28 cellular contexts compared by ENCODE assay signal in the genomic region with DNA sequence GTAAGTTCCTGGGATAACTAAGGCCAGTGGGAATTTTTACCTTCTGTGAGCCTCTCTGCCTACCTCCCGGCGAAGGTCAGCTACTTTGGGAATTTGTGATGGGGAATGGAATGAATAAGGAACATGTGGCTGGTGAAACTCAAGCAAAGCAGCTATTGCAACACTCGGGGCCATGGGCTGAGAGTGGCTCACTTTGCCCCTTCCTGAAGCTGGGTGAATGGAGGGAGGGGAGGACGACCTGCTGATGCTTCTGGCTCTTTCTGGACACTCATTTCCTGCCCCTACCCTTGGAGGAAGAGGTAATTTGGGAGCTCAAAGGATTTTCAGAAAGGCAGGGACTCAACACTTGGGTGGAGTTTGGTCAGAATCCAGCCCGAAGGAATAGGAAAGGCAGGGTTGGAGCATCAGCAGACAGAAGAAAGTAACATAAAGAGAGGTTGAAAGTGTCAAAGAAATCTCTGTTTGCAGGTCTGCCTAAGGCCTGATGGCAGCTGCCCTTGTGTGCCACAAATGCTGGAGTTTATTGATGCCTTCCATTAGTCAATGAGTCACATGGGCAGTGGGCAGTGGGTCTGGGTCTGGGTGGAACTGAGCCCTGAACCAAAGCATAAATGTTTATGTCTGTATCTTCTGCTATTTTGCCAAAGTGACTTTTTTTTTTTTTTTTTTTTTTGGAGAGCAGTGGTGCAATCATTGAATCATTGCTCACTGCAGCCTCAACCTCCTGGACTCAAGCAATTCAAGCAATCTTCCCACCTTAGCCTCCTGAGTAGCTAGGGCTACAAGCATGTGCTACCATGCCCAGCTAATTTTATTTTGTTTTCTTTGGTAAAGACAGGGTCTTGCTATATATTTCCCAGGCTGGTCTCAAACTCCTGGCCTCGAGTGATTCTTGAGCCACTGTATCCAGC. TPM values are rescaled to one million over a fixed set of nuclear protein-coding genes. Genes with fewer than 3 reads are reported as not detected.
DNase-seq lines count a peak whose midpoint lies in the region; ATAC-seq, FAIRE-seq and TF ChIP-seq lines count a peak whose summit lies in the region.
"Had no signal": no experiment of that assay in that cellular context is flagged by ENCODE, and none has a peak within 500 bp of the region (broad histone marks: within the 10 kb centered on the region; RNA-seq: fewer than 3 reads in every experiment).

No MANE protein-coding gene starts in this region.

- H3K9ac ChIP-seq in GM12878 (ENCODE audit: control insufficient read depth, insufficient read depth, low read length) = no peak overlapping the region

- RAD21 ChIA-PET in GM12878 (lab: Charles Lee; ENCODE audit: unreplicated experiment) = interaction anchor here (1.0 kb wide), 1 partner anchor 34 kb away, joined by 4 read pairs; no protein-coding TSS in a partner anchor

- no peak for ATAC-seq in GM12878
- ATAC-seq in lung (ENCODE audit: insufficient read depth, low FRiP score) = no peak
- no peak for ATAC-seq in HG02798 (IDR thresholded peaks at IDR 0.05; ENCODE audit: poor library complexity, unreplicated experiment)
- ATAC-seq: effector memory CD8-positive, alpha-beta T cell; foreskin keratinocyte; natural killer cell had no signal

- H3K4me1 ChIP-seq in GM12878 (ENCODE audit: control insufficient read depth, insufficient read depth, low read length) = peaks cover under 1% of the 10 kb centered on the region; the same call in 1 of the 2 replicates
- peaks cover 0 to 2% of the 10 kb centered on the region in 2 donors for H3K4me1 ChIP-seq in lung (ENCODE audit: control insufficient read depth in 2 of 2, insufficient read depth in 2 of 2, low read length in 2 of 2)
- no peaks in the 10 kb centered on the region for H3K4me1 ChIP-seq in esophagus squamous epithelium
- H3K4me1 ChIP-seq: foreskin keratinocyte, tibial artery had no signal

- TF ChIP-seq POLR2A in GM12878 (IDR thresholded peaks at IDR 0.05; ENCODE audit: low read depth, low read length) (0 out of 2 replicates have a peak, but pooled peaks have one; percentile 31), esophagus squamous epithelium (IDR thresholded peaks at IDR 0.05) (no peak)

- TF ChIP-seq EP300 in GM12878 (IDR thresholded peaks at IDR 0.05; ENCODE audit: borderline replicate concordance in 1 of 2, control insufficient read depth in 1 of 2, low read depth in 2 of 2, low read length in 2 of 2) = no peak

- H3K4me3 ChIP-seq in GM12878 (no peak overlapping the region), lung (no peak overlapping the region), esophagus squamous epithelium (no peak overlapping the region)
- H3K4me3 ChIP-seq: tibial artery had no signal

- no TSS peak for BruUV-seq in GM12878 (replicated peaks; lab: Mats Ljungman, UMichigan)

- intact Hi-C loops in GM12878 (cut with micrococcal nuclease; ENCODE audit: unreplicated experiment) (no loop called here), cardiac septum (cut with DNase I) (no loop called here), esophagus squamous epithelium (cut with DNase I) (no loop called here)

- no peak for FAIRE-seq in GM12878 (lab: Jason Lieb, UNC)
- FAIRE-seq: D721Med had no signal

- 58% methylated on average over 6 of the region's 6 CpGs for WGBS in GM12878 (ENCODE audit: insufficient coverage, insufficient replicate concordance, low lambda C conversion rate, missing lambda C conversion rate)
- 55 to 68% methylated on average over 6 of the region's 6 CpGs for WGBS in lung, 2 donors
- WGBS in esophagus squamous epithelium, 2 donors = 67 to 71% methylated on average over 5 to 6 of the region's 6 CpGs

- no peaks in the 10 kb centered on the region for H3K79me2 ChIP-seq in GM12878 (ENCODE audit: control insufficient read depth, insufficient read depth, low read length)

- in situ Hi-C loops in GM12878 (cut with MboI) = no loop called here

- H3K27me3 ChIP-seq in GM12878 (replicated peaks in 1 of 2; ENCODE audit: control insufficient read depth in 2 of 2, insufficient read depth in 2 of 2, low read length in 1 of 2) (no peaks in the 10 kb centered on the region), lung (ENCODE audit: control insufficient read depth, insufficient read depth) (no peaks in the 10 kb centered on the region), esophagus squamous epithelium (no peaks in the 10 kb centered on the region)
- H3K27me3 ChIP-seq: foreskin keratinocyte had no signal

- H3K4me2 ChIP-seq in GM12878 (ENCODE audit: control insufficient read depth, insufficient read depth) = no peak overlapping the region

- H3K36me3 ChIP-seq in GM12878 (ENCODE audit: control insufficient read depth in 2 of 2, insufficient read depth in 2 of 2, low read length in 1 of 2) (peaks cover 1 to 22% of the 10 kb centered on the region in 2 experiments; a peak in 3 of 4 replicates), lung (ENCODE audit: control insufficient read depth in 2 of 2, insufficient read depth in 2 of 2, low read length in 2 of 2) (no peaks in the 10 kb centered on the region), esophagus squamous epithelium (no peaks in the 10 kb centered on the region)
- H3K36me3 ChIP-seq: tibial artery had no signal

- no peaks in the 10 kb centered on the region for H3K4me1 Mint-ChIP-seq in activated naive CD4-positive, alpha-beta T cell treated with anti-CD3 and anti-CD28 coated beads, Interleukin-2, amount 10 ng/mL, durations not matched to agents 7 days and 5 days
- H3K4me1 Mint-ChIP-seq: memory B cell, natural killer cell had no signal

- H3K36me3 Mint-ChIP-seq in activated naive CD4-positive, alpha-beta T cell treated with anti-CD3 and anti-CD28 coated beads, Interleukin-2, amount 10 ng/mL, durations not matched to agents 7 days and 5 days = no peaks in the 10 kb centered on the region
- H3K36me3 Mint-ChIP-seq: memory B cell, natural killer cell had no signal

- no peak overlapping the region for H3K4me3 Mint-ChIP-seq in activated naive CD4-positive, alpha-beta T cell treated with anti-CD3 and anti-CD28 coated beads, Interleukin-2, amount 10 ng/mL, durations not matched to agents 7 days and 5 days
- H3K4me3 Mint-ChIP-seq: effector memory CD8-positive, alpha-beta T cell; H9; IgD-negative memory B cell; memory B cell; natural killer cell had no signal

- H2AFZ ChIP-seq in GM12878 (ENCODE audit: control insufficient read depth, low read depth, low read length) = no peak overlapping the region

- SMC1A ChIA-PET in GM12878 (lab: Charles Lee; ENCODE audit: uncharacterized antibody, unreplicated experiment) = no interaction called here

- H3K9me3 ChIP-seq in GM12878 (replicated peaks; ENCODE audit: control insufficient read depth, insufficient read depth, low read length) = no peaks in the 10 kb centered on the region; the same call in 2 of the 3 replicates
- H3K9me3 ChIP-seq in lung (ENCODE audit: control insufficient read depth in 2 of 2, insufficient read depth in 1 of 2, low read length in 1 of 2) = no peaks in the 10 kb centered on the region
- H3K9me3 ChIP-seq in esophagus squamous epithelium = no peaks in the 10 kb centered on the region
- H3K9me3 ChIP-seq: tibial artery had no signal

- no peak overlapping the region for H3K27ac ChIP-seq in GM12878 (ENCODE audit: control insufficient read depth, insufficient read depth)
- peak overlapping the region in 1 of 2 donors; percentile 72 for H3K27ac ChIP-seq in lung (ENCODE audit: low read depth in 1 of 2, low read length in 1 of 2)
- no peak overlapping the region for H3K27ac ChIP-seq in esophagus squamous epithelium
- H3K27ac ChIP-seq: foreskin keratinocyte, tibial artery had no signal

- no peaks in the 10 kb centered on the region for H4K20me1 ChIP-seq in GM12878 (ENCODE audit: control insufficient read depth, insufficient read depth)

- POLR2A ChIA-PET in GM12878 (lab: Charles Lee) = interaction anchor here (0.7 kb wide), 1 partner anchor 74 kb away, joined by 11 read pairs; no protein-coding TSS in a partner anchor

- no peak for TF ChIP-seq CTCF in GM12878 (IDR thresholded peaks at IDR 0.05 in 2 of 3, conservative IDR thresholded peaks at IDR 0.05 in 1 of 3; ENCODE audit: control insufficient read depth in 2 of 3, extremely low read depth in 1 of 3, insufficient read depth in 1 of 3, low read depth in 3 of 3, low read length in 3 of 3)
- TF ChIP-seq CTCF in lung (IDR thresholded peaks at IDR 0.05; ENCODE audit: control extremely low read depth, extremely low read depth) = no peak
- no peak for TF ChIP-seq CTCF in esophagus squamous epithelium (IDR thresholded peaks at IDR 0.05)

- H3K9me3 Mint-ChIP-seq in activated naive CD4-positive, alpha-beta T cell treated with anti-CD3 and anti-CD28 coated beads, Interleukin-2, amount 10 ng/mL, durations not matched to agents 7 days and 5 days = no peaks in the 10 kb centered on the region
- H3K9me3 Mint-ChIP-seq: effector memory CD8-positive, alpha-beta T cell; H9; natural killer cell had no signal

- DNase-seq in Daoy (ENCODE audit: low read depth) = peak; percentile 23
- DNase-seq in M059J (ENCODE audit: low read depth) = peak; percentile 47
- no peak for DNase-seq in GM12878 (ENCODE audit: low read depth, low spot score)
- DNase-seq in lung (ENCODE audit: low spot score) = peak; percentile 39
- no peak for DNase-seq in activated naive CD4-positive, alpha-beta T cell treated with anti-CD3 and anti-CD28 coated beads, Interleukin-2, amount 10 ng/mL, durations not matched to agents 7 days and 5 days
- no peak for DNase-seq in cardiac septum (ENCODE audit: low spot score)
- no peak for DNase-seq in esophagus squamous epithelium (lab: John Stamatoyannopoulos, UW)
- DNase-seq: activated CD8-positive, alpha-beta memory T cell treated with anti-CD3 and anti-CD28 coated beads, Interleukin-2, amount 50 U/mL, for 48 hours; activated effector memory CD4-positive, alpha-beta T cell treated with anti-CD3 and anti-CD28 coated beads, Interleukin-2, amount 50 U/mL, for 16 hours; AML-193; amygdala; effector memory CD8-positive, alpha-beta T cell; foreskin keratinocyte; H9; natural killer cell; NCI-H1105; NCI-H2107; NCI-H524 treated with DMSO at 0.1 percent for 48 hours; posterior cingulate gyrus; Right ventricle myocardium superior; stimulated activated CD4-positive, alpha-beta T cell treated with anti-CD3 and anti-CD28 coated beads, Interleukin-2, amount 100 ng/mL, for 24 hours; stimulated activated naive CD4-positive, alpha-beta T cell treated with Interleukin-2 at 50 U/mL for 16 hours; T-helper 1 cell; tibial artery had no signal

- no peaks in the 10 kb centered on the region for H3K27me3 Mint-ChIP-seq in activated naive CD4-positive, alpha-beta T cell treated with anti-CD3 and anti-CD28 coated beads, Interleukin-2, amount 10 ng/mL, durations not matched to agents 7 days and 5 days
- H3K27me3 Mint-ChIP-seq: effector memory CD8-positive, alpha-beta T cell had no signal

- TF ChIP-seq RAD21 in GM12878 (IDR thresholded peaks at IDR 0.05; ENCODE audit: insufficient read depth, low read depth, low read length) = no peak

- no peak overlapping the region for H3K27ac Mint-ChIP-seq in activated naive CD4-positive, alpha-beta T cell treated with anti-CD3 and anti-CD28 coated beads, Interleukin-2, amount 10 ng/mL, durations not matched to agents 7 days and 5 days
- H3K27ac Mint-ChIP-seq: effector memory CD8-positive, alpha-beta T cell; IgD-negative memory B cell; memory B cell; natural killer cell had no signal

- CTCF ChIA-PET in GM12878 (lab: Yijun Ruan, JAX) = interaction anchor here (0.6 to 0.8 kb wide), 5 partner anchors 23 to 666 kb away, joined by 3 read pairs; no protein-coding TSS in a partner anchor
- CTCF ChIA-PET in activated naive CD4-positive, alpha-beta T cell treated with anti-CD3 and anti-CD28 coated beads, Interleukin-2, amount 10 ng/mL, durations not matched to agents 7 days and 5 days (lab: Charles Lee) = no interaction called here

RNA-seq across cellular contexts. Expression of gene LAMP3, which starts 12.4 kb away (rescaled TPM):
- total RNA-seq in Daoy (2014; rRNA removed; shearing (Covaris generic)) = 0.18 and 0.63 TPM in 2 replicates
- 0.37 and 1.1 TPM in 2 replicates for total RNA-seq in M059J (2014; rRNA removed; shearing (Covaris generic))
- total RNA-seq in GM12878 (2013; cell fraction: nucleolus; rRNA removed) = 103 and 118 TPM in 2 replicates
- 17.7 and 20.3 TPM in 2 replicates for total RNA-seq in GM12878 (2014; rRNA removed)
- 21.2 TPM in 2 replicates for total RNA-seq in GM12878 (2014; rRNA removed; fragmentation: Illumina TruSeq; extraction: Trizol)
- 18.3 and 18.9 TPM in 2 replicates for total RNA-seq in GM12878 (2021)
- 28.4 TPM for polyA plus RNA-seq in GM12878 (2011; ENCODE audit: low read depth)
- 49.2 and 63.4 TPM in 2 replicates for polyA plus RNA-seq in GM12878 (2011; rRNA removed)
- polyA plus RNA-seq in GM12878 (2011; cell fraction: cytosol; rRNA removed) = 36.9 and 38.4 TPM in 2 replicates
- polyA plus RNA-seq in GM12878 (2011; cell fraction: nucleus; rRNA removed) = 27.5 and 31.6 TPM in 2 replicates
- polyA plus RNA-seq in GM12878 (2012) = 40.3 and 54.6 TPM in 2 replicates
- polyA plus RNA-seq in GM12878 (2014; fragmentation: Illumina TruSeq; extraction: Trizol) = 32.9 and 35.8 TPM in 2 replicates
- 10 to 100 TPM in 1 of 2 experiments, 1 to 10 TPM in 1; 9.4 to 23.5 TPM for polyA plus RNA-seq in GM12878 (2014; fragmentation: Nextera tagmentation; extraction: Ambion mirVana)
- 13.1 and 16.3 TPM in 2 replicates for polyA plus RNA-seq in GM12878 (2014; rRNA removed)
- polyA plus RNA-seq in GM12878 (2016; fragmentation: Nextera tagmentation; extraction: Ambion mirVana) = 10 to 100 TPM; 24.0 to 24.2 TPM
- polyA minus RNA-seq in GM12878 (2011; rRNA and poly(A)+ RNA removed) = 30.1 and 32.0 TPM in 2 replicates
- 16.3 and 19.1 TPM in 2 replicates for polyA minus RNA-seq in GM12878 (2011; cell fraction: cytosol; rRNA and poly(A)+ RNA removed)
- polyA minus RNA-seq in GM12878 (2011; cell fraction: nucleus; rRNA and poly(A)+ RNA removed) = 6.9 and 11.8 TPM in 2 replicates
- total RNA-seq in lung = 100 to 1,000 TPM; 220 to 243 TPM
- polyA plus RNA-seq in lung = 100 to 1,000 TPM; 162 to 257 TPM
- total RNA-seq in cardiac septum = not detected
- 1 to 10 TPM in 3 of 4 donors, under 1 TPM in 1; 0.95 to 7.7 (median 5.4) TPM for total RNA-seq in esophagus squamous epithelium
- total RNA-seq: Right ventricle myocardium superior had no signal

RNA-seq across cellular contexts. Expression of gene MCCC1, which starts 50.9 kb away (rescaled TPM):
- total RNA-seq in Daoy (2014; rRNA removed; shearing (Covaris generic)) = 27.8 and 32.3 TPM in 2 replicates
- total RNA-seq in M059J (2014; rRNA removed; shearing (Covaris generic)) = 14.1 and 19.7 TPM in 2 replicates
- total RNA-seq in GM12878 (2013; cell fraction: nucleolus; rRNA removed) = 94.9 and 97.3 TPM in 2 replicates
- 43.9 and 47.7 TPM in 2 replicates for total RNA-seq in GM12878 (2014; rRNA removed)
- total RNA-seq in GM12878 (2014; rRNA removed; fragmentation: Illumina TruSeq; extraction: Trizol) = 52.1 and 52.8 TPM in 2 replicates
- total RNA-seq in GM12878 (2021) = 40.0 and 41.9 TPM in 2 replicates
- polyA plus RNA-seq in GM12878 (2011; ENCODE audit: low read depth) = 32.9 TPM
- 62.6 and 68.3 TPM in 2 replicates for polyA plus RNA-seq in GM12878 (2011; rRNA removed)
- 42.3 and 43.2 TPM in 2 replicates for polyA plus RNA-seq in GM12878 (2011; cell fraction: cytosol; rRNA removed)
- 66.7 and 76.5 TPM in 2 replicates for polyA plus RNA-seq in GM12878 (2011; cell fraction: nucleus; rRNA removed)
- polyA plus RNA-seq in GM12878 (2012) = 35.5 and 38.9 TPM in 2 replicates
- polyA plus RNA-seq in GM12878 (2014; fragmentation: Illumina TruSeq; extraction: Trizol) = 46.3 and 52.3 TPM in 2 replicates
- polyA plus RNA-seq in GM12878 (2014; fragmentation: Nextera tagmentation; extraction: Ambion mirVana) = 10 to 100 TPM; 35.0 to 38.7 TPM
- 39.8 and 41.3 TPM in 2 replicates for polyA plus RNA-seq in GM12878 (2014; rRNA removed)
- 10 to 100 TPM; 61.8 to 71.7 TPM for polyA plus RNA-seq in GM12878 (2016; fragmentation: Nextera tagmentation; extraction: Ambion mirVana)
- polyA minus RNA-seq in GM12878 (2011; rRNA and poly(A)+ RNA removed) = 61.5 and 63.8 TPM in 2 replicates
- polyA minus RNA-seq in GM12878 (2011; cell fraction: cytosol; rRNA and poly(A)+ RNA removed) = 22.0 and 33.5 TPM in 2 replicates
- 49.7 and 64.7 TPM in 2 replicates for polyA minus RNA-seq in GM12878 (2011; cell fraction: nucleus; rRNA and poly(A)+ RNA removed)
- total RNA-seq in lung = 10 to 100 TPM; 62.3 to 65.0 TPM
- polyA plus RNA-seq in lung = 100 to 1,000 TPM in 1 of 2 donors, 10 to 100 TPM in 1; 21.7 to 126 TPM
- 32.5 TPM for total RNA-seq in cardiac septum
- 10 to 100 TPM; 21.9 to 50.0 (median 34.2) TPM for total RNA-seq in esophagus squamous epithelium

Comparison
In these comparisons a context has a peak if more than half of its experiments do, and no peak if none do; other contexts are left out.
1. DNase-seq: peak in Daoy (single experiment), M059J (single experiment) and lung (single experiment); none in GM12878 (single experiment), activated naive CD4-positive, alpha-beta T cell treated with anti-CD3 and anti-CD28 coated beads, Interleukin-2, amount 10 ng/mL, durations not matched to agents 7 days and 5 days (single experiment), cardiac septum (single experiment) and esophagus squamous epithelium (single experiment).